ENCODE assay signal across 1 cellular context in the genomic region with DNA sequence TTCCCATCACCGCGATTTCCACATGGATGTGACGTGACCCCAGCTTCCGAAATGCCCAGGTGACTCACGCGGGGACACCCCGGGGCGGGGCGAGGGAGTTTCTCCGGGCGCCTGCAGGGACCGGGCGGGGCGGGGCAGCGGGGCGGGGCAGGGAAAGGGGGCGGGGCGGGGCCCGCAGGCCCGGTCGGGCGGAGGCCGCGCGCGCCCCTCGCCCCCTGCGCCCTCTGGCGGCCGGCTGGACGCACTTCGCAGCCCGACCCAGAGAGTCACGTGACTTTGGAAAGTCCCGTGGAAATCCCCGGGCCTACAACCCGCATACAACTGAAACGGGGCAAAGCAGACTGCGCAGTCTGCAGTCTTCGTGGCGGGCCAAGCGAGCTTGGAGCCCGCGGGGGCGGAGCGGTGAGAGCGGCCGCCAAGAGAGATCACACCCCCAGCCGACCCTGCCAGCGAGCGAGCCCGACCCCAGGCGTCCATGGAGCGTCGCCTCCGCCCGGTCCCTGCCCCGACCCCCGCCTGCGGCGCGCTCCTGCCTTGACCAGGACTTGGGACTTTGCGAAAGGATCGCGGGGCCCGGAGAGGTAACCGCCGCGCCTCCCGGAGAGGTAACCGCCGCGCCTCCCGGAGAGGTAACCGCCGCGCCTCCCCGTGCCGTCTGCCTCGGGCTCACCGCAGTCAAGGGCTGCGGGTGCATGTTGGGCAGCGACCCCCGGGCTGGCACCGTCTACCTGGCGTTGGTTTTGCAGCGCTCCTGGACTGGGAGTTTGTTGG.
TF ChIP-seq lines count a peak whose summit lies in the region.

A gene (plus strand): TSS at position 346 of the 771 bp plus-strand sequence. CDS start 3,969 bp downstream, outside the sequence.

TF ChIP-seq in HepG2, 621 proteins besides CTCF, POLR2A, EP300 and RAD21 (continued from another document and continues in another):
- TF ChIP-seq, protein P1, sequence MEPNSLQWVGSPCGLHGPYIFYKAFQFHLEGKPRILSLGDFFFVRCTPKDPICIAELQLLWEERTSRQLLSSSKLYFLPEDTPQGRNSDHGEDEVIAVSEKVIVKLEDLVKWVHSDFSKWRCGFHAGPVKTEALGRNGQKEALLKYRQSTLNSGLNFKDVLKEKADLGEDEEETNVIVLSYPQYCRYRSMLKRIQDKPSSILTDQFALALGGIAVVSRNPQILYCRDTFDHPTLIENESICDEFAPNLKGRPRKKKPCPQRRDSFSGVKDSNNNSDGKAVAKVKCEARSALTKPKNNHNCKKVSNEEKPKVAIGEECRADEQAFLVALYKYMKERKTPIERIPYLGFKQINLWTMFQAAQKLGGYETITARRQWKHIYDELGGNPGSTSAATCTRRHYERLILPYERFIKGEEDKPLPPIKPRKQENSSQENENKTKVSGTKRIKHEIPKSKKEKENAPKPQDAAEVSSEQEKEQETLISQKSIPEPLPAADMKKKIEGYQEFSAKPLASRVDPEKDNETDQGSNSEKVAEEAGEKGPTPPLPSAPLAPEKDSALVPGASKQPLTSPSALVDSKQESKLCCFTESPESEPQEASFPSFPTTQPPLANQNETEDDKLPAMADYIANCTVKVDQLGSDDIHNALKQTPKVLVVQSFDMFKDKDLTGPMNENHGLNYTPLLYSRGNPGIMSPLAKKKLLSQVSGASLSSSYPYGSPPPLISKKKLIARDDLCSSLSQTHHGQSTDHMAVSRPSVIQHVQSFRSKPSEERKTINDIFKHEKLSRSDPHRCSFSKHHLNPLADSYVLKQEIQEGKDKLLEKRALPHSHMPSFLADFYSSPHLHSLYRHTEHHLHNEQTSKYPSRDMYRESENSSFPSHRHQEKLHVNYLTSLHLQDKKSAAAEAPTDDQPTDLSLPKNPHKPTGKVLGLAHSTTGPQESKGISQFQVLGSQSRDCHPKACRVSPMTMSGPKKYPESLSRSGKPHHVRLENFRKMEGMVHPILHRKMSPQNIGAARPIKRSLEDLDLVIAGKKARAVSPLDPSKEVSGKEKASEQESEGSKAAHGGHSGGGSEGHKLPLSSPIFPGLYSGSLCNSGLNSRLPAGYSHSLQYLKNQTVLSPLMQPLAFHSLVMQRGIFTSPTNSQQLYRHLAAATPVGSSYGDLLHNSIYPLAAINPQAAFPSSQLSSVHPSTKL (CRISPR knock-in tag; IDR thresholded peaks at IDR 0.05) = peak; percentile 78
- TF ChIP-seq, protein P2, sequence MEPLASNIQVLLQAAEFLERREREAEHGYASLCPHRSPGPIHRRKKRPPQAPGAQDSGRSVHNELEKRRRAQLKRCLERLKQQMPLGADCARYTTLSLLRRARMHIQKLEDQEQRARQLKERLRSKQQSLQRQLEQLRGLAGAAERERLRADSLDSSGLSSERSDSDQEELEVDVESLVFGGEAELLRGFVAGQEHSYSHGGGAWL (CRISPR knock-in tag; IDR thresholded peaks at IDR 0.05) = peak; percentile 64; the same call in 1 of the 2 replicates
- TF ChIP-seq KDM3A (CRISPR knock-in tag; IDR thresholded peaks at IDR 0.05; ENCODE audit: low read depth) (peak; percentile 95), MIXL1 (CRISPR knock-in tag; IDR thresholded peaks at IDR 0.05) (peak; percentile 61; the same call in 1 of the 2 replicates), ZFP37 (CRISPR knock-in tag; IDR thresholded peaks at IDR 0.05; ENCODE audit: borderline replicate concordance) (0 out of 2 replicates have a peak, but pooled peaks have one; percentile 45), NCOA2 (CRISPR knock-in tag; IDR thresholded peaks at IDR 0.05) (peak; percentile 59), HDAC2 (CRISPR knock-in tag; IDR thresholded peaks at IDR 0.05) (peak; percentile 63), NRL (CRISPR knock-in tag; IDR thresholded peaks at IDR 0.05; ENCODE audit: borderline replicate concordance) (peak; percentile 91), ZNF557 (CRISPR knock-in tag; IDR thresholded peaks at IDR 0.05) (peak; percentile 5; the same call in 1 of the 2 replicates), RCOR2 (CRISPR knock-in tag; IDR thresholded peaks at IDR 0.05) (peak; percentile 65; the same call in 1 of the 2 replicates), KMT2B (CRISPR knock-in tag; IDR thresholded peaks at IDR 0.05) (peak; percentile 79; the same call in 1 of the 2 replicates), EEA1 (CRISPR knock-in tag; IDR thresholded peaks at IDR 0.05; ENCODE audit: borderline replicate concordance) (peak; percentile 92), KLF11 (CRISPR knock-in tag; IDR thresholded peaks at IDR 0.05) (peak; percentile 59; the same call in 1 of the 2 replicates), TCF7 (IDR thresholded peaks at IDR 0.05; ENCODE audit: low read depth) (peak; percentile 33; the same call in 1 of the 2 replicates), CENPT (CRISPR knock-in tag; IDR thresholded peaks at IDR 0.05; ENCODE audit: low read depth) (no peak), ZNF329 (CRISPR knock-in tag; IDR thresholded peaks at IDR 0.05; ENCODE audit: low read depth) (peak; percentile 70; the same call in 1 of the 2 replicates), GZF1 (CRISPR knock-in tag; IDR thresholded peaks at IDR 0.05) (peak; percentile 92), CAMTA2 (CRISPR knock-in tag; IDR thresholded peaks at IDR 0.05; ENCODE audit: borderline replicate concordance) (peak; percentile 95; the same call in 1 of the 2 replicates), TCF7L2 (IDR thresholded peaks at IDR 0.05; ENCODE audit: low read depth, low read length) (no peak), ARNT (IDR thresholded peaks at IDR 0.05) (no peak), CREB1 (IDR thresholded peaks at IDR 0.05) (peak; percentile 83; the same call in 1 of the 2 replicates), CREB1 (CRISPR knock-in tag; IDR thresholded peaks at IDR 0.05) (no peak; the same call in 1 of the 2 replicates), ZMYM4 (CRISPR knock-in tag; IDR thresholded peaks at IDR 0.05) (peak; percentile 97), HCFC1 (IDR thresholded peaks at IDR 0.05; ENCODE audit: low read depth, low read length) (peak; percentile 14; the same call in 1 of the 2 replicates), SATB2 (CRISPR knock-in tag; IDR thresholded peaks at IDR 0.05) (peak; percentile 76; the same call in 1 of the 2 replicates), ZBTB7B (CRISPR knock-in tag; IDR thresholded peaks at IDR 0.05) (peak; percentile 41; the same call in 1 of the 2 replicates), KDM5B (CRISPR knock-in tag; IDR thresholded peaks at IDR 0.05; ENCODE audit: borderline replicate concordance) (peak; percentile 89), SMAD1 (CRISPR knock-in tag; IDR thresholded peaks at IDR 0.05; ENCODE audit: borderline replicate concordance, low read depth) (0 out of 2 replicates have a peak, but pooled peaks have one; percentile 3)
- TF ChIP-seq, protein P3, sequence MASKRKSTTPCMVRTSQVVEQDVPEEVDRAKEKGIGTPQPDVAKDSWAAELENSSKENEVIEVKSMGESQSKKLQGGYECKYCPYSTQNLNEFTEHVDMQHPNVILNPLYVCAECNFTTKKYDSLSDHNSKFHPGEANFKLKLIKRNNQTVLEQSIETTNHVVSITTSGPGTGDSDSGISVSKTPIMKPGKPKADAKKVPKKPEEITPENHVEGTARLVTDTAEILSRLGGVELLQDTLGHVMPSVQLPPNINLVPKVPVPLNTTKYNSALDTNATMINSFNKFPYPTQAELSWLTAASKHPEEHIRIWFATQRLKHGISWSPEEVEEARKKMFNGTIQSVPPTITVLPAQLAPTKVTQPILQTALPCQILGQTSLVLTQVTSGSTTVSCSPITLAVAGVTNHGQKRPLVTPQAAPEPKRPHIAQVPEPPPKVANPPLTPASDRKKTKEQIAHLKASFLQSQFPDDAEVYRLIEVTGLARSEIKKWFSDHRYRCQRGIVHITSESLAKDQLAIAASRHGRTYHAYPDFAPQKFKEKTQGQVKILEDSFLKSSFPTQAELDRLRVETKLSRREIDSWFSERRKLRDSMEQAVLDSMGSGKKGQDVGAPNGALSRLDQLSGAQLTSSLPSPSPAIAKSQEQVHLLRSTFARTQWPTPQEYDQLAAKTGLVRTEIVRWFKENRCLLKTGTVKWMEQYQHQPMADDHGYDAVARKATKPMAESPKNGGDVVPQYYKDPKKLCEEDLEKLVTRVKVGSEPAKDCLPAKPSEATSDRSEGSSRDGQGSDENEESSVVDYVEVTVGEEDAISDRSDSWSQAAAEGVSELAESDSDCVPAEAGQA (IDR thresholded peaks at IDR 0.05; ENCODE audit: low read depth) = peak; percentile 65; the same call in 1 of the 2 replicates
- TF ChIP-seq, protein P3 (CRISPR knock-in tag; IDR thresholded peaks at IDR 0.05; ENCODE audit: borderline replicate concordance) = 0 out of 2 replicates have a peak, but pooled peaks have one; percentile 45
- TF ChIP-seq, protein P4, sequence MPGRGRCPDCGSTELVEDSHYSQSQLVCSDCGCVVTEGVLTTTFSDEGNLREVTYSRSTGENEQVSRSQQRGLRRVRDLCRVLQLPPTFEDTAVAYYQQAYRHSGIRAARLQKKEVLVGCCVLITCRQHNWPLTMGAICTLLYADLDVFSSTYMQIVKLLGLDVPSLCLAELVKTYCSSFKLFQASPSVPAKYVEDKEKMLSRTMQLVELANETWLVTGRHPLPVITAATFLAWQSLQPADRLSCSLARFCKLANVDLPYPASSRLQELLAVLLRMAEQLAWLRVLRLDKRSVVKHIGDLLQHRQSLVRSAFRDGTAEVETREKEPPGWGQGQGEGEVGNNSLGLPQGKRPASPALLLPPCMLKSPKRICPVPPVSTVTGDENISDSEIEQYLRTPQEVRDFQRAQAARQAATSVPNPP (CRISPR knock-in tag; IDR thresholded peaks at IDR 0.05) = peak; percentile 83
- TF ChIP-seq, protein P5, sequence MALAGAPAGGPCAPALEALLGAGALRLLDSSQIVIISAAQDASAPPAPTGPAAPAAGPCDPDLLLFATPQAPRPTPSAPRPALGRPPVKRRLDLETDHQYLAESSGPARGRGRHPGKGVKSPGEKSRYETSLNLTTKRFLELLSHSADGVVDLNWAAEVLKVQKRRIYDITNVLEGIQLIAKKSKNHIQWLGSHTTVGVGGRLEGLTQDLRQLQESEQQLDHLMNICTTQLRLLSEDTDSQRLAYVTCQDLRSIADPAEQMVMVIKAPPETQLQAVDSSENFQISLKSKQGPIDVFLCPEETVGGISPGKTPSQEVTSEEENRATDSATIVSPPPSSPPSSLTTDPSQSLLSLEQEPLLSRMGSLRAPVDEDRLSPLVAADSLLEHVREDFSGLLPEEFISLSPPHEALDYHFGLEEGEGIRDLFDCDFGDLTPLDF (CRISPR knock-in tag; IDR thresholded peaks at IDR 0.05) = peak; percentile 8; the same call in 1 of the 2 replicates
- TF ChIP-seq, protein P6, sequence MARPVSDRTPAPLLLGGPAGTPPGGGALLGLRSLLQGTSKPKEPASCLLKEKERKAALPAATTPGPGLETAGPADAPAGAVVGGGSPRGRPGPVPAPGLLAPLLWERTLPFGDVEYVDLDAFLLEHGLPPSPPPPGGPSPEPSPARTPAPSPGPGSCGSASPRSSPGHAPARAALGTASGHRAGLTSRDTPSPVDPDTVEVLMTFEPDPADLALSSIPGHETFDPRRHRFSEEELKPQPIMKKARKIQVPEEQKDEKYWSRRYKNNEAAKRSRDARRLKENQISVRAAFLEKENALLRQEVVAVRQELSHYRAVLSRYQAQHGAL (CRISPR knock-in tag; IDR thresholded peaks at IDR 0.05; ENCODE audit: not compliant biosample characterization) = no peak
- TF ChIP-seq, protein P7, sequence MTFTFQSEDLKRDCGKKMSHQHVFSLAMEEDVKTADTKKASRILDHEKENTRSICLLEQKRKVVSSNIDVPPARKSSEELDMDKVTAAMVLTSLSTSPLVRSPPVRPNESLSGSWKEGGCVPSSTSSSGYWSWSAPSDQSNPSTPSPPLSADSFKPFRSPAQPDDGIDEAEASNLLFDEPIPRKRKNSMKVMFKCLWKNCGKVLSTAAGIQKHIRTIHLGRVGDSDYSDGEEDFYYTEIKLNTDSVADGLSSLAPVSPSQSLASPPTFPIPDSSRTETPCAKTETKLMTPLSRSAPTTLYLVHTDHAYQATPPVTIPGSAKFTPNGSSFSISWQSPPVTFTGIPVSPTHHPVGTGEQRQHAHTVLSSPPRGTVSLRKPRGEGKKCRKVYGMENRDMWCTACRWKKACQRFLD (CRISPR knock-in tag; IDR thresholded peaks at IDR 0.05; ENCODE audit: borderline replicate concordance) = peak; percentile 49; the same call in 1 of the 2 replicates
- TF ChIP-seq, protein P8, sequence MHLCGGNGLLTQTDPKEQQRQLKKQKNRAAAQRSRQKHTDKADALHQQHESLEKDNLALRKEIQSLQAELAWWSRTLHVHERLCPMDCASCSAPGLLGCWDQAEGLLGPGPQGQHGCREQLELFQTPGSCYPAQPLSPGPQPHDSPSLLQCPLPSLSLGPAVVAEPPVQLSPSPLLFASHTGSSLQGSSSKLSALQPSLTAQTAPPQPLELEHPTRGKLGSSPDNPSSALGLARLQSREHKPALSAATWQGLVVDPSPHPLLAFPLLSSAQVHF (CRISPR knock-in tag; IDR thresholded peaks at IDR 0.05) = 0 out of 2 replicates have a peak, but pooled peaks have one; percentile 7
- TF ChIP-seq, protein P9, sequence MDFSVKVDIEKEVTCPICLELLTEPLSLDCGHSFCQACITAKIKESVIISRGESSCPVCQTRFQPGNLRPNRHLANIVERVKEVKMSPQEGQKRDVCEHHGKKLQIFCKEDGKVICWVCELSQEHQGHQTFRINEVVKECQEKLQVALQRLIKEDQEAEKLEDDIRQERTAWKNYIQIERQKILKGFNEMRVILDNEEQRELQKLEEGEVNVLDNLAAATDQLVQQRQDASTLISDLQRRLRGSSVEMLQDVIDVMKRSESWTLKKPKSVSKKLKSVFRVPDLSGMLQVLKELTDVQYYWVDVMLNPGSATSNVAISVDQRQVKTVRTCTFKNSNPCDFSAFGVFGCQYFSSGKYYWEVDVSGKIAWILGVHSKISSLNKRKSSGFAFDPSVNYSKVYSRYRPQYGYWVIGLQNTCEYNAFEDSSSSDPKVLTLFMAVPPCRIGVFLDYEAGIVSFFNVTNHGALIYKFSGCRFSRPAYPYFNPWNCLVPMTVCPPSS (IDR thresholded peaks at IDR 0.05) = no peak
